Comparison of ENCODE assay signal across 23 cellular contexts in genomic region chr10:100658269-100658668, GRCh38.
DNase-seq lines count a peak whose midpoint lies in the region; ATAC-seq and TF ChIP-seq lines count a peak whose summit lies in the region.
"Had no signal": no experiment of that assay in that cellular context is flagged by ENCODE, and none has a peak within 500 bp of the region (broad histone marks: within the 10 kb centered on the region; RNA-seq: fewer than 3 reads in every experiment).

No MANE protein-coding gene starts in this region.

- H3K27me3 ChIP-seq in iPS-15b (ENCODE audit: control insufficient read depth, insufficient read depth, low read length) (peaks cover 79% of the 10 kb centered on the region), PC-3 (ENCODE audit: low read length) (peaks cover 50% of the 10 kb centered on the region)
- H3K27me3 ChIP-seq: BE2C had no signal

- H3K9me3 ChIP-seq in iPS-15b (ENCODE audit: control insufficient read depth, insufficient read depth, low read length): no peaks in the 10 kb centered on the region
- H3K9me3 ChIP-seq in PC-3 (ENCODE audit: low read length): no peaks in the 10 kb centered on the region
- H3K9me3 ChIP-seq: A549, BE2C, HAP-1 had no signal

- POLR2A ChIA-PET in PC-3 (lab: Charles Lee; ENCODE audit: unreplicated experiment): no interaction called here

- H2AFZ ChIP-seq in PC-3 (ENCODE audit: low read length): no peak overlapping the region
- H2AFZ ChIP-seq: GM23338 had no signal

- H3K4me1 Mint-ChIP-seq in activated naive CD8-positive, alpha-beta T cell treated with anti-CD3 and anti-CD28 coated beads, Interleukin-2, amount 50 U/mL, for 24 hours: peaks cover 30% of the 10 kb centered on the region
- H3K4me1 Mint-ChIP-seq in activated naive CD8-positive, alpha-beta T cell treated with anti-CD3 and anti-CD28 coated beads for 36 hours: peaks cover 24% of the 10 kb centered on the region
- H3K4me1 Mint-ChIP-seq in stimulated activated naive CD8-positive, alpha-beta T cell treated with anti-CD3 and anti-CD28 coated beads, Interleukin-15, amount 100 ng/mL, for 72 hours: peaks cover 28% of the 10 kb centered on the region

- H3K4me1 ChIP-seq in iPS-15b (ENCODE audit: control insufficient read depth, insufficient read depth, low read length) (peaks cover 7% of the 10 kb centered on the region), PC-3 (ENCODE audit: insufficient read depth, low read length) (no peaks in the 10 kb centered on the region)

- TF ChIP-seq CTCF in PC-3 (conservative IDR thresholded peaks at IDR 0.05; ENCODE audit: low read depth, low read length): no peak

- no peaks in the 10 kb centered on the region for H3K9me2 ChIP-seq in PC-3 (replicated peaks; ENCODE audit: low read length)

- no TSS peak for BruUV-seq in PC-3 (replicated peaks; lab: Mats Ljungman, UMichigan)

- H4K20me1 ChIP-seq in PC-3 (ENCODE audit: low read length): no peaks in the 10 kb centered on the region

- H3F3A ChIP-seq in PC-3 (ENCODE audit: low read length, unreplicated experiment): no peaks in the 10 kb centered on the region

- H3K4me3 Mint-ChIP-seq in activated naive CD8-positive, alpha-beta T cell treated with anti-CD3 and anti-CD28 coated beads, Interleukin-2, amount 50 U/mL, for 24 hours: no peak overlapping the region
- H3K4me3 Mint-ChIP-seq in activated naive CD8-positive, alpha-beta T cell treated with anti-CD3 and anti-CD28 coated beads for 36 hours: no peak overlapping the region
- H3K4me3 Mint-ChIP-seq in stimulated activated naive CD8-positive, alpha-beta T cell treated with anti-CD3 and anti-CD28 coated beads, Interleukin-15, amount 100 ng/mL, for 72 hours: no peak overlapping the region
- H3K4me3 Mint-ChIP-seq: CD4-positive, alpha-beta memory T cell; HFFc6 had no signal

- no peak overlapping the region for H3K9ac ChIP-seq in iPS-15b (ENCODE audit: low read depth, low read length)
- H3K9ac ChIP-seq in PC-3 (ENCODE audit: low read length): no peak overlapping the region
- H3K9ac ChIP-seq: BLaER1 treated with 17β-estradiol and CSF1 and Interleukin-3, amounts not matched to agents 10 nM and 100 nM had no signal

- peak; percentile 54 for ATAC-seq in activated naive CD8-positive, alpha-beta T cell treated with anti-CD3 and anti-CD28 coated beads, Interleukin-2, amount 50 U/mL, for 24 hours
- ATAC-seq in stimulated activated naive CD8-positive, alpha-beta T cell treated with anti-CD3 and anti-CD28 coated beads, Interleukin-15, Interleukin-2, amounts not matched to agents 100 U/mL and 50 U/mL, for 24 hours: peak; percentile 50
- ATAC-seq in stimulated activated naive CD8-positive, alpha-beta T cell treated with anti-CD3 and anti-CD28 coated beads, Interleukin-15, amount 100 ng/mL, for 72 hours: no peak
- ATAC-seq in HG02884 (IDR thresholded peaks at IDR 0.05; ENCODE audit: unreplicated experiment) (no peak), PC-3 (no peak)
- ATAC-seq: A549, GM23338 had no signal

- no peaks in the 10 kb centered on the region for H3K79me2 ChIP-seq in PC-3 (ENCODE audit: low read length)

- peaks cover 2% of the 10 kb centered on the region for H3K36me3 Mint-ChIP-seq in activated naive CD8-positive, alpha-beta T cell treated with anti-CD3 and anti-CD28 coated beads, Interleukin-2, amount 50 U/mL, for 24 hours (ENCODE audit: low read depth)
- no peaks in the 10 kb centered on the region for H3K36me3 Mint-ChIP-seq in activated naive CD8-positive, alpha-beta T cell treated with anti-CD3 and anti-CD28 coated beads for 36 hours
- H3K36me3 Mint-ChIP-seq: CD4-positive, alpha-beta memory T cell had no signal

- intact Hi-C loops in PC-3 (cut with micrococcal nuclease): no loop called here

- H3K27me3 Mint-ChIP-seq in activated naive CD8-positive, alpha-beta T cell treated with anti-CD3 and anti-CD28 coated beads, Interleukin-2, amount 50 U/mL, for 24 hours: peaks cover 80% of the 10 kb centered on the region
- H3K27me3 Mint-ChIP-seq in activated naive CD8-positive, alpha-beta T cell treated with anti-CD3 and anti-CD28 coated beads for 36 hours: peaks cover 87% of the 10 kb centered on the region
- peaks cover 95% of the 10 kb centered on the region for H3K27me3 Mint-ChIP-seq in stimulated activated naive CD8-positive, alpha-beta T cell treated with anti-CD3 and anti-CD28 coated beads, Interleukin-15, amount 100 ng/mL, for 72 hours

- CTCF ChIA-PET in PC-3 (lab: Charles Lee): no interaction called here

- no peak overlapping the region for H3K27ac Mint-ChIP-seq in activated naive CD8-positive, alpha-beta T cell treated with anti-CD3 and anti-CD28 coated beads, Interleukin-2, amount 50 U/mL, for 24 hours
- H3K27ac Mint-ChIP-seq in activated naive CD8-positive, alpha-beta T cell treated with anti-CD3 and anti-CD28 coated beads for 36 hours: no peak overlapping the region
- H3K27ac Mint-ChIP-seq in stimulated activated naive CD8-positive, alpha-beta T cell treated with anti-CD3 and anti-CD28 coated beads, Interleukin-15, amount 100 ng/mL, for 72 hours: no peak overlapping the region
- H3K27ac Mint-ChIP-seq: CD14-positive monocyte; CD4-positive, alpha-beta memory T cell; GM23338; HFFc6 had no signal

- no peak for DNase-seq in activated naive CD8-positive, alpha-beta T cell treated with anti-CD3 and anti-CD28 coated beads, Interleukin-2, amount 50 U/mL, for 24 hours
- DNase-seq in activated naive CD8-positive, alpha-beta T cell treated with anti-CD3 and anti-CD28 coated beads for 36 hours: no peak
- no peak for DNase-seq in stimulated activated naive CD8-positive, alpha-beta T cell treated with anti-CD3 and anti-CD28 coated beads, Interleukin-15, Interleukin-2, amounts not matched to agents 100 U/mL and 50 U/mL, for 24 hours
- DNase-seq in stimulated activated naive CD8-positive, alpha-beta T cell treated with anti-CD3 and anti-CD28 coated beads, Interleukin-15, amount 100 ng/mL, for 72 hours: no peak
- no peak for DNase-seq in PC-3
- DNase-seq: 8988T, ACHN, AML-193, BE2C, Calu3, COR-L47, DMS53, DMS79 treated with DMSO at 0.1 percent for 48 hours, GF-D8, HFFc6 had no signal

- H3K9me3 Mint-ChIP-seq in activated naive CD8-positive, alpha-beta T cell treated with anti-CD3 and anti-CD28 coated beads, Interleukin-2, amount 50 U/mL, for 24 hours: no peaks in the 10 kb centered on the region
- no peaks in the 10 kb centered on the region for H3K9me3 Mint-ChIP-seq in activated naive CD8-positive, alpha-beta T cell treated with anti-CD3 and anti-CD28 coated beads for 36 hours
- H3K9me3 Mint-ChIP-seq in stimulated activated naive CD8-positive, alpha-beta T cell treated with anti-CD3 and anti-CD28 coated beads, Interleukin-15, amount 100 ng/mL, for 72 hours: no peaks in the 10 kb centered on the region
- H3K9me3 Mint-ChIP-seq: GM23338, HFFc6 had no signal

- H3K36me3 ChIP-seq in iPS-15b (ENCODE audit: control insufficient read depth, insufficient read depth, low read length): no peaks in the 10 kb centered on the region
- no peaks in the 10 kb centered on the region for H3K36me3 ChIP-seq in PC-3 (ENCODE audit: low read depth, low read length)
- H3K36me3 ChIP-seq: BE2C; BLaER1 treated with 17β-estradiol and CSF1 and Interleukin-3, amounts not matched to agents 10 nM and 100 nM; HAP-1 had no signal

- H3K4me2 ChIP-seq in PC-3 (ENCODE audit: low read length): no peak overlapping the region
- H3K4me2 ChIP-seq: A549; BLaER1 treated with 17β-estradiol and CSF1 and Interleukin-3, amounts not matched to agents 10 nM and 100 nM had no signal

- H3K27ac ChIP-seq in PC-3 (ENCODE audit: low read length): no peak overlapping the region
- H3K27ac ChIP-seq: A549; BLaER1 treated with 17β-estradiol and CSF1 and Interleukin-3, amounts not matched to agents 10 nM and 100 nM had no signal

- H3K4me3 ChIP-seq in iPS-15b (ENCODE audit: low read depth, low read length) (peak overlapping the region; percentile 18), PC-3 (ENCODE audit: low read length) (no peak overlapping the region)
- H3K4me3 ChIP-seq: A549; BLaER1 treated with 17β-estradiol and CSF1 and Interleukin-3, amounts not matched to agents 10 nM and 100 nM; GM23338; HAP-1 had no signal

Comparison
In these comparisons a context has a peak if more than half of its experiments do, and no peak if none do; other contexts are left out.
1. ATAC-seq: peak in activated naive CD8-positive, alpha-beta T cell treated with anti-CD3 and anti-CD28 coated beads, Interleukin-2, amount 50 U/mL, for 24 hours (single experiment) and stimulated activated naive CD8-positive, alpha-beta T cell treated with anti-CD3 and anti-CD28 coated beads, Interleukin-15, Interleukin-2, amounts not matched to agents 100 U/mL and 50 U/mL, for 24 hours (single experiment); none in stimulated activated naive CD8-positive, alpha-beta T cell treated with anti-CD3 and anti-CD28 coated beads, Interleukin-15, amount 100 ng/mL, for 72 hours (single experiment), HG02884 (single experiment) and PC-3 (single experiment).